In genomic region chr12:89669197-89669596, GRCh38 we compare ENCODE assay signal across 31 cellular contexts.
"Had no signal": no experiment of that assay in that cellular context is flagged by ENCODE, and none has a peak within 500 bp of the region (broad histone marks: within the 10 kb centered on the region; RNA-seq: fewer than 3 reads in every experiment).

No MANE protein-coding gene starts in this region.

- ATAC-seq: esophagus mucosa; heart left ventricle; left colon; naive thymus-derived CD4-positive, alpha-beta T cell; pancreas had no signal

- DNase-seq: activated CD4-positive, alpha-beta T cell treated with anti-CD3 and anti-CD28 coated beads for 4 hours; activated CD4-positive, alpha-beta T cell treated with anti-CD3 and anti-CD28 coated beads, Interleukin-2, amount 50 U/mL, for 4 hours; activated CD8-positive, alpha-beta memory T cell treated with anti-CD3 and anti-CD28 coated beads for 24 hours; activated effector memory CD4-positive, alpha-beta T cell treated with Interleukin-2 at 50 U/mL for 16 hours; activated naive CD4-positive, alpha-beta T cell treated with Interleukin-2 at 50 U/mL for 16 hours; anterior cingulate cortex; endodermal cell; foreskin fibroblast; heart left ventricle; hypothalamus; immature natural killer cell; kidney; left colon; midbrain; naive thymus-derived CD4-positive, alpha-beta T cell; nucleus accumbens; pancreas; stimulated activated CD4-positive, alpha-beta T cell treated with anti-CD3 and anti-CD28 coated beads, Interleukin-1b, Interleukin-23, amount 100 ng/mL, for 48 hours; substantia nigra; upper lobe of left lung had no signal

- H3K27me3 ChIP-seq: heart left ventricle, pancreas, upper lobe of left lung, vagina had no signal

- H3K36me3 ChIP-seq: heart left ventricle, pancreas, prostate gland, upper lobe of left lung, vagina had no signal

- FAIRE-seq: bronchial epithelial cell, kidney, pancreas, TTC549 had no signal

- H3K9me3 ChIP-seq: heart left ventricle, pancreas, prostate gland, upper lobe of left lung, vagina had no signal

- H3K4me1 ChIP-seq: prostate gland had no signal

- H3K27ac ChIP-seq: heart left ventricle, pancreas, prostate gland, upper lobe of left lung, vagina, VCaP had no signal

- H3K4me2 ChIP-seq: smooth muscle cell had no signal

- H3K27ac Mint-ChIP-seq: activated naive CD8-positive, alpha-beta T cell; dendritic cell treated with granulocyte-macrophage colony-stimulating factor and Interleukin-4, amounts not matched to agents 40 ng/mL and 50 ng/mL, for 4 days; endodermal cell; naive thymus-derived CD4-positive, alpha-beta T cell; stimulated activated naive CD8-positive, alpha-beta T cell treated with anti-CD3 and anti-CD28 coated beads, Interleukin-15, Interleukin-2, amounts not matched to agents 100 ng/mL and 50 ng/mL, for 24 hours had no signal

- H3K4me3 Mint-ChIP-seq: activated naive CD8-positive, alpha-beta T cell; central memory CD8-positive, alpha-beta T cell; dendritic cell treated with granulocyte-macrophage colony-stimulating factor and Interleukin-4, amounts not matched to agents 40 ng/mL and 50 ng/mL, for 4 days; endodermal cell; immature natural killer cell; stimulated activated naive CD8-positive, alpha-beta T cell treated with anti-CD3 and anti-CD28 coated beads, Interleukin-15, Interleukin-2, amounts not matched to agents 100 ng/mL and 50 ng/mL, for 24 hours had no signal

- H3K9me3 Mint-ChIP-seq: central memory CD8-positive, alpha-beta T cell; dendritic cell treated with granulocyte-macrophage colony-stimulating factor and Interleukin-4, amounts not matched to agents 40 ng/mL and 50 ng/mL, for 4 days; endodermal cell; immature natural killer cell; stimulated activated naive CD8-positive, alpha-beta T cell treated with anti-CD3 and anti-CD28 coated beads, Interleukin-15, Interleukin-2, amounts not matched to agents 100 ng/mL and 50 ng/mL, for 24 hours had no signal

- H3K4me3 ChIP-seq: heart left ventricle, pancreas, prostate gland, smooth muscle cell, upper lobe of left lung, vagina had no signal
